ENCODE assay signal across 18 cellular contexts in genomic region chr19:33627526-33627925, GRCh38. TPM values are rescaled to one million over a fixed set of nuclear protein-coding genes. Genes with fewer than 3 reads are reported as not detected.
DNase-seq lines count a peak whose midpoint lies in the region; ATAC-seq and TF ChIP-seq lines count a peak whose summit lies in the region.
"Had no signal": no experiment of that assay in that cellular context is flagged by ENCODE, and none has a peak within 500 bp of the region (broad histone marks: within the 10 kb centered on the region; RNA-seq: fewer than 3 reads in every experiment).

No MANE protein-coding gene starts in this region.

- H3K36me3 Mint-ChIP-seq in chondrocyte (ENCODE audit: low read depth), result peaks cover 1% of the 10 kb centered on the region
- H3K36me3 Mint-ChIP-seq: CD4-positive, alpha-beta memory T cell had no signal

- H3K9me3 Mint-ChIP-seq in chondrocyte (ENCODE audit: low read depth), result no peaks in the 10 kb centered on the region
- H3K9me3 Mint-ChIP-seq: CD4-positive, alpha-beta memory T cell had no signal

- TF ChIP-seq CTCF in chondrocyte (IDR thresholded peaks at IDR 0.05) (no peak), foreskin fibroblast (IDR thresholded peaks at IDR 0.05; ENCODE audit: low read depth, low read length) (no peak)

- DNase-seq in cardiac septum (ENCODE audit: low spot score), result peak; percentile 58
- no peak for DNase-seq in left ventricle myocardium superior
- peak; percentile 40 for DNase-seq in chondrocyte (ENCODE audit: low spot score)
- peak; percentile 33 for DNase-seq in mesenteric fat pad (ENCODE audit: low spot score)
- no peak for DNase-seq in AG20443 (ENCODE audit: low spot score)
- DNase-seq in foreskin fibroblast, result no peak
- DNase-seq: 8988T; ACHN; Calu3; CD4-positive, alpha-beta memory T cell; COR-L47; DMS53; DMS79 treated with DMSO at 0.1 percent for 48 hours; GOT3; H7; HCEC 1CT had no signal

- H3K27ac Mint-ChIP-seq in chondrocyte (ENCODE audit: unreplicated experiment), result no peak overlapping the region
- H3K27ac Mint-ChIP-seq: CD4-positive, alpha-beta memory T cell had no signal

- peaks cover 2% of the 10 kb centered on the region for H3K4me1 Mint-ChIP-seq in chondrocyte (ENCODE audit: low read depth)
- H3K4me1 Mint-ChIP-seq: CD4-positive, alpha-beta memory T cell had no signal

- no peak for ATAC-seq in left ventricle myocardium superior
- ATAC-seq in HG03571 (IDR thresholded peaks at IDR 0.05; ENCODE audit: unreplicated experiment), result no peak

- H3K27me3 Mint-ChIP-seq in chondrocyte (ENCODE audit: low read depth), result peaks cover 54% of the 10 kb centered on the region

- H3K4me3 ChIP-seq in foreskin fibroblast (ENCODE audit: low read depth in 1 of 2, low read length in 2 of 2), result no peak overlapping the region
- H3K4me3 ChIP-seq: A549 had no signal

- intact Hi-C loops in cardiac septum (cut with DNase I) (no loop called here), left ventricle myocardium superior (cut with micrococcal nuclease) (no loop called here)

- H3K4me3 Mint-ChIP-seq in chondrocyte (ENCODE audit: unreplicated experiment), result no peak overlapping the region
- H3K4me3 Mint-ChIP-seq: CD4-positive, alpha-beta memory T cell had no signal

RNA-seq across cellular contexts. Expression of gene CHST8, which starts 5.8 kb away (rescaled TPM):
- total RNA-seq in cardiac septum (0.27 TPM), left ventricle myocardium superior (not detected), chondrocyte (0.35 TPM in 1 of 3 replicates, not detected in the others), mesenteric fat pad (1.4 TPM)
- total RNA-seq: Calu3; CD4-positive, alpha-beta memory T cell had no signal

Comparison
In these comparisons a context has a peak if more than half of its experiments do, and no peak if none do; other contexts are left out.
1. DNase-seq: peak in cardiac septum (single experiment), chondrocyte (single experiment) and mesenteric fat pad (single experiment); none in left ventricle myocardium superior (single experiment), AG20443 (single experiment) and foreskin fibroblast (0 of 2).